In genomic region chr10:116521424-116522305, GRCh38 we compare ENCODE assay signal across 9 cellular contexts. TPM values are rescaled to one million over a fixed set of nuclear protein-coding genes. Genes with fewer than 3 reads are reported as not detected.
DNase-seq lines count a peak whose midpoint lies in the region; ATAC-seq and TF ChIP-seq lines count a peak whose summit lies in the region.
"Had no signal": no experiment of that assay in that cellular context is flagged by ENCODE, and none has a peak within 500 bp of the region (broad histone marks: within the 10 kb centered on the region; RNA-seq: fewer than 3 reads in every experiment).

No MANE protein-coding gene starts in this region.

- H3K23ac ChIP-seq in mesendoderm (ENCODE audit: low read length), result no peak overlapping the region

- H3K79me1 ChIP-seq in mesendoderm (ENCODE audit: low read length), result no peaks in the 10 kb centered on the region

- DNase-seq in heart right ventricle (peak in 1 of 2 donors; percentile 7), left cardiac atrium (no peak), HFF-Myc (ENCODE audit: extremely low read depth, low read depth) (peak; percentile 14), NCI-H460 (ENCODE audit: extremely low read depth, low read depth) (peak; percentile 47), cardiac fibroblast (ENCODE audit: low read depth in 2 of 2) (peak; percentile 61 to 62), mesendoderm (peak; percentile 37), NCI-H1092 (lab: John Stamatoyannopoulos, UW) (no peak)

- no peaks in the 10 kb centered on the region for H3K79me2 ChIP-seq in mesendoderm (ENCODE audit: control insufficient read depth, insufficient read depth, low read length)

- no peak overlapping the region for H4K8ac ChIP-seq in mesendoderm (ENCODE audit: low read depth, low read length)

- H3K36me3 ChIP-seq in heart right ventricle (no peaks in the 10 kb centered on the region), mesendoderm (ENCODE audit: control insufficient read depth, insufficient read depth, low read length) (no peaks in the 10 kb centered on the region)

- H2BK15ac ChIP-seq in mesendoderm (replicated peaks; ENCODE audit: low read depth), result no peak overlapping the region

- ATAC-seq in heart right ventricle, result no peak
- ATAC-seq in left cardiac atrium, result no peak
- ATAC-seq in activated CD4-positive, CD25-positive, alpha-beta regulatory T cell treated with anti-CD3 and anti-CD28 coated beads, Interleukin-2, amount 50 U/mL, for 24 hours, result no peak

- H3K4me3 ChIP-seq in heart right ventricle (no peak overlapping the region), HFF-Myc (replicated peaks; ENCODE audit: low read depth, low read length) (no peak overlapping the region), cardiac fibroblast (replicated peaks in 1 of 2; ENCODE audit: low read depth in 2 of 2, low read length in 2 of 2) (no peak overlapping the region), mesendoderm (ENCODE audit: low read length) (no peak overlapping the region)

- no peak overlapping the region for H3K4me2 ChIP-seq in mesendoderm (ENCODE audit: low read length)

- TF ChIP-seq CTCF in heart right ventricle (IDR thresholded peaks at IDR 0.05), result peak; percentile 48 to 85 (median 79)
- TF ChIP-seq CTCF in HFF-Myc (IDR thresholded peaks at IDR 0.05; ENCODE audit: low read depth, low read length, missing control alignments), result peak; percentile 72
- peak; percentile 76 for TF ChIP-seq CTCF in cardiac fibroblast (IDR thresholded peaks at IDR 0.05; ENCODE audit: low read depth, low read length)

- no peak overlapping the region for H2AK5ac ChIP-seq in mesendoderm (ENCODE audit: low read length)

- H2BK5ac ChIP-seq in mesendoderm (ENCODE audit: low read length), result no peak overlapping the region

- H3K18ac ChIP-seq in mesendoderm (ENCODE audit: low read length), result no peak overlapping the region

- no peak overlapping the region for H4K5ac ChIP-seq in mesendoderm (ENCODE audit: low read length)

- WGBS in heart right ventricle, 2 donors, result 33 to 34% methylated on average over 10 of the region's 10 CpGs
- no CpG with 5 or more reads among the region's 10 CpGs for WGBS in mesendoderm (ENCODE audit: extremely low coverage, insufficient coverage, low lambda C conversion rate)

- no peak overlapping the region for H2BK120ac ChIP-seq in mesendoderm (ENCODE audit: low read depth, low read length)

- peaks cover 0 to 33% (median 11%) of the 10 kb centered on the region in 7 donors for H3K27me3 ChIP-seq in heart right ventricle
- no peaks in the 10 kb centered on the region for H3K27me3 ChIP-seq in mesendoderm (ENCODE audit: insufficient read depth, low read length, poor library complexity)

- no peak overlapping the region for H3K56ac ChIP-seq in mesendoderm (ENCODE audit: low read length)

- H3K4me1 ChIP-seq in heart right ventricle, result no peaks in the 10 kb centered on the region
- no peaks in the 10 kb centered on the region for H3K4me1 ChIP-seq in mesendoderm (ENCODE audit: control insufficient read depth, low read depth, low read length)

- intact Hi-C loops in heart right ventricle (cut with DNase I) (no loop called here), left cardiac atrium (cut with DNase I) (no loop called here)

- no peaks in the 10 kb centered on the region for H3K9me3 ChIP-seq in heart right ventricle

- no peak overlapping the region for H3K9ac ChIP-seq in mesendoderm (ENCODE audit: low read length)

- H3K4ac ChIP-seq in mesendoderm (ENCODE audit: low read depth, low read length), result no peak overlapping the region

- H3K27ac ChIP-seq in heart right ventricle, result no peak overlapping the region
- no peak overlapping the region for H3K27ac ChIP-seq in mesendoderm (ENCODE audit: low read depth, low read length)

RNA-seq across cellular contexts. Expression of gene PNLIP, which starts 24.1 kb away (rescaled TPM):
- total RNA-seq in heart right ventricle (1 to 10 TPM in 7 of 10 donors, not detected in 3; 1.5 to 2.1 (median 2.0) TPM), left cardiac atrium (not detected)
- under 1 TPM in 1 of 2 donors, not detected in 1; 0.10 TPM for polyA plus RNA-seq in heart right ventricle
- total RNA-seq in NCI-H460 (2014; rRNA removed; shearing (Covaris generic)), result not detected in 2 replicates
- not detected in 2 replicates for polyA plus RNA-seq in NCI-H460 (2014; cell fraction: nucleus; rRNA removed)
- polyA plus RNA-seq in mesendoderm (2013, experiment 1 of 2), result not detected
- not detected for polyA plus RNA-seq in mesendoderm (2013, experiment 2 of 2)
- total RNA-seq: temporal lobe had no signal

Comparison
In these comparisons a context has a peak if more than half of its experiments do, and no peak if none do; other contexts are left out.
1. DNase-seq: peak in HFF-Myc (single experiment), NCI-H460 (single experiment), cardiac fibroblast (2 of 2) and mesendoderm (single experiment); none in left cardiac atrium (single experiment) and NCI-H1092 (single experiment).
2. Peak in every context shown above with its lines, with median percentiles within 50 percentile points of each other: CTCF ChIP-seq.